Comparison of ENCODE assay signal across 1 cellular context in the genomic region with DNA sequence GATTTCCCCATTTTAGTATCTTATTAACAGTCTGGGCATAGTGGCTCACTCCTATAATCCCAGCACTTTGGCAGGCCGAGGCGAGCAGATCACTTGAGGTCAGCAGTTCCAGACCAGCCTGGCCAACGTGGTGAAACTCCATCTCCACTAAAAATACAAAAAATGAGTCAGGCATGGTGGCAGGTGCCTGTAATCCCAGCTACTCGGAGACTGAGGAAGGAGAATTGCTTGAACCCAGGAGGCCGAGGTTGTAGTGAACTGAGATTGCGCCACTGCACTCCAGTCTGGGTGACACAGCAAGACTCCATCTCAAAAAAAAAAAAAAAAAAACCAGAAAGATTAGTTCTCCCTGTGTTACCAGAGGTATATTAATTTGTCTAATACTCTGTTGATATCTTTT. TPM values are rescaled to one million over a fixed set of nuclear protein-coding genes. Genes with fewer than 3 reads are reported as not detected.
"Had no signal": no experiment of that assay in that cellular context is flagged by ENCODE, and none has a peak within 500 bp of the region (broad histone marks: within the 10 kb centered on the region; RNA-seq: fewer than 3 reads in every experiment).

No MANE protein-coding gene starts in this region.

RNA-seq across cellular contexts. Expression of a gene that starts 52.3 kb away (rescaled TPM):
- polyA plus RNA-seq: naive thymus-derived CD8-positive, alpha-beta T cell had no signal
